In the genomic region with DNA sequence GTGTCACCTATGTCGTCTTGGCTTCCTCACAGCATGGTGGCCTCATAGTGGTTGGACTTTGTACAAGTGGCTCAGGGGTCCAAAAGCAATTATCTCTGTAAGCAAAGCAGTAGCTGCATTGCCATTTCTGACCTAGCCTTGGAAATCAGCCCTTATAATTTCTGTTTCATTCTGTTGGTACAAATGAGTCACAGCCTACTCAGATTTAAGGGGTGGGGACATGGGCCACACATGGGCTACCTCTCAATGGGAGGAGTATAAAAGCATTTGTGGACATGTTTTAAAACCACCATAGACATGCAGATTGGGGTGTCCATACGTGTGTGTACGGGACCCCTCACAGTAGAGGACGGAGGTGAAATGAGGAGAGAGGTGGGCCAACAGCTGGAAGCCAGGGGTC, we compare ENCODE assay signal across 1 cellular context.
TF ChIP-seq lines count a peak whose summit lies in the region.

No MANE protein-coding gene starts in this region.

TF ChIP-seq in HepG2, 621 proteins besides CTCF, POLR2A, EP300 and RAD21:
- peak; percentile 38 for TF ChIP-seq HNF4A (CRISPR knock-in tag; IDR thresholded peaks at IDR 0.05)
- TF ChIP-seq SP1 (IDR thresholded peaks at IDR 0.05) = no peak
- TF ChIP-seq SP1 (CRISPR knock-in tag; IDR thresholded peaks at IDR 0.05) = no peak
